Comparison of ENCODE assay signal across 1 cellular context in the genomic region with DNA sequence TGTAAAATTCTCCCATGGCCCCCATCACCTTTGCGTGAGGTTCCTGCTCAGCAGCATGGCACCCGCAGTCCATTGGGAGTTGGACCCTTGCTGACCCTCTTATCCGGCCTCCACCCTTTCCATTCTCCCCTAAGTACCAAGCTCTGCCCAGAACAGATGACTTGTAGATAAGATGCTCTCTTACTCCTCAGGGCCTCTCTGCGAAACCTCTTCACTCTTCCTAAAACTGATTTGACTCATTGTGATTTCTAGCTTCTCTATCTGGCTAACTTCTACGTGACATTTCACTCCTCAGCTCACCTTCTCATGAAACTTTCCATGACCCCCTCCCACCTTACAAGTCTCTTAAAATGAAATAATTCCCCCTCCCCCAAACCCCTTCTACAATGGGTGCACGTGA.
TF ChIP-seq lines count a peak whose summit lies in the region.

No MANE protein-coding gene starts in this region.

TF ChIP-seq in GM12878, 131 proteins besides CTCF, POLR2A, EP300 and RAD21:
- no peak for TF ChIP-seq SMC3 (IDR thresholded peaks at IDR 0.05; ENCODE audit: borderline replicate concordance, low read length)
- TF ChIP-seq RUNX3 (IDR thresholded peaks at IDR 0.05; ENCODE audit: low read length) = no peak
